ENCODE assay signal across 23 cellular contexts in genomic region chr4:139664442-139664841, GRCh38. TPM values are rescaled to one million over a fixed set of nuclear protein-coding genes. Genes with fewer than 3 reads are reported as not detected.
A peak's percentile ranks its signal among the peaks of the same experiment; 100 is the strongest.
DNase-seq lines count a peak whose midpoint lies in the region; ATAC-seq, FAIRE-seq and TF ChIP-seq lines count a peak whose summit lies in the region.
"Had no signal": no experiment of that assay in that cellular context is flagged by ENCODE, and none has a peak within 500 bp of the region (broad histone marks: within the 10 kb centered on the region; RNA-seq: fewer than 3 reads in every experiment).

No MANE protein-coding gene starts in this region.

- no peak overlapping the region for H3K9ac ChIP-seq in HCT116 (ENCODE audit: low read length)

- H4K20me1 ChIP-seq in HCT116 (ENCODE audit: insufficient read depth): no peaks in the 10 kb centered on the region

- 64 to 76% (median 71%) methylated on average over 2 of the region's 2 CpGs for WGBS in small intestine, 3 donors

- TF ChIP-seq POLR2A in HCT116 (IDR thresholded peaks at IDR 0.05; ENCODE audit: borderline replicate concordance, extremely low read depth, insufficient read depth, insufficient read length): no peak

- DNase-seq in HCT116 (ENCODE audit: low read depth, low spot score): no peak
- DNase-seq in mesothelial cell of epicardium (ENCODE audit: low spot score in 2 of 2, unreplicated experiment in 2 of 2): no peak
- peak; percentile 44 for DNase-seq in small intestine
- no peak for DNase-seq in T-helper 1 cell
- DNase-seq in MV-4-11 (lab: John Stamatoyannopoulos, UW): no peak
- DNase-seq in EL: no peak
- DNase-seq: activated CD4-positive, alpha-beta T cell treated with anti-CD3 and anti-CD28 coated beads for 1 hour; activated CD8-positive, alpha-beta T cell treated with anti-CD3 and anti-CD28 coated beads for 36 hours; C1 segment of cervical spinal cord; cortex of kidney; foreskin keratinocyte; Kasumi-1; naive thymus-derived CD8-positive, alpha-beta T cell; NCI-H187 treated with DMSO at 0.1 percent for 48 hours; NCI-H69; upper lobe of left lung had no signal

- no peak for TF ChIP-seq RAD21 in HCT116 (IDR thresholded peaks at IDR 0.05; ENCODE audit: low read depth)

- H3K4me3 ChIP-seq in HCT116 (replicated peaks in 1 of 2; ENCODE audit: low read depth in 1 of 2, low read length in 2 of 2) (no peak overlapping the region), small intestine (ENCODE audit: low read depth in 1 of 2, low read length in 2 of 2) (no peak overlapping the region)

- no peak overlapping the region for H2AFZ ChIP-seq in HCT116 (ENCODE audit: low read depth, low read length, poor library complexity, severe bottlenecking)

- H3K9me3 ChIP-seq in HCT116 (ENCODE audit: control insufficient read depth in 1 of 2, insufficient read depth in 1 of 2, low read depth in 1 of 2, low read length in 2 of 2) (no peaks in the 10 kb centered on the region), small intestine (ENCODE audit: control insufficient read depth, low read depth) (no peaks in the 10 kb centered on the region)
- H3K9me3 ChIP-seq: upper lobe of left lung had no signal

- H3K4me2 ChIP-seq in HCT116 (ENCODE audit: low read length): peak overlapping the region; percentile 86; the same call in 1 of the 2 replicates

- POLR2A ChIA-PET in HCT116 (lab: Charles Lee): no interaction called here

- peak overlapping the region; percentile 93 for H3K4me3 Mint-ChIP-seq in activated T-helper 17 cell treated with anti-CD3 and anti-CD28 coated beads, Interleukin-2, amount 50 U/mL, for 72 hours
- H3K4me3 Mint-ChIP-seq in mesothelial cell of epicardium: no peak overlapping the region

- RAD21 ChIA-PET in HCT116 (lab: Charles Lee; ENCODE audit: low non-redundant PET in 1 of 2, low total read pairs in 2 of 2, uncharacterized antibody in 2 of 2, unreplicated experiment in 2 of 2): no interaction called here

- H3K27me3 ChIP-seq in HCT116 (ENCODE audit: insufficient read depth, low read length) (no peaks in the 10 kb centered on the region), small intestine (ENCODE audit: control insufficient read depth in 2 of 2, insufficient read depth in 2 of 2, low read length in 2 of 2) (no peaks in the 10 kb centered on the region)
- H3K27me3 ChIP-seq: foreskin keratinocyte, upper lobe of left lung had no signal

- no peak for FAIRE-seq in small intestine (lab: Jason Lieb, UNC)
- FAIRE-seq: H1, TTC549 had no signal

- H3K79me2 ChIP-seq in HCT116 (ENCODE audit: insufficient read depth, low read length): no peaks in the 10 kb centered on the region

- ATAC-seq in HCT116 (no peak), GM21737 (IDR thresholded peaks at IDR 0.05; ENCODE audit: unreplicated experiment) (no peak)
- no peak for ATAC-seq in activated T-helper 17 cell treated with anti-CD3 and anti-CD28 coated beads, Interleukin-2, amount 50 U/mL, for 72 hours (replicated peaks)
- ATAC-seq: esophagus mucosa; foreskin keratinocyte; naive thymus-derived CD8-positive, alpha-beta T cell had no signal

- no peaks in the 10 kb centered on the region for H3K27me3 Mint-ChIP-seq in activated T-helper 17 cell treated with anti-CD3 and anti-CD28 coated beads, Interleukin-2, amount 50 U/mL, for 72 hours
- H3K27me3 Mint-ChIP-seq in mesothelial cell of epicardium (ENCODE audit: low read depth): no peaks in the 10 kb centered on the region
- H3K27me3 Mint-ChIP-seq: activated naive CD4-positive, alpha-beta T cell treated with anti-CD3 and anti-CD28 coated beads, Interleukin-2, amount 50 U/mL, for 24 hours had no signal

- intact Hi-C loops in HCT116 (cut with micrococcal nuclease): no loop called here

- CTCF ChIA-PET in HCT116 (lab: Charles Lee): interaction anchor here (3.7 kb wide), 1 partner anchor 7 kb away, joined by 29 read pairs; no protein-coding TSS in a partner anchor

- H3K4me1 ChIP-seq in HCT116 (ENCODE audit: control insufficient read depth in 1 of 2, insufficient read depth in 2 of 2, low read length in 2 of 2) (peaks cover 9 to 23% of the 10 kb centered on the region in 2 experiments; a peak in 3 of 4 replicates), small intestine (ENCODE audit: control insufficient read depth in 2 of 2, insufficient read depth in 1 of 2, low read depth in 1 of 2, low read length in 1 of 2) (peaks cover 10 to 17% of the 10 kb centered on the region in 2 donors)

- TF ChIP-seq CTCF in HCT116 (IDR thresholded peaks at IDR 0.05 in 2 of 3, conservative IDR thresholded peaks at IDR 0.05 in 1 of 3; ENCODE audit: borderline replicate concordance in 1 of 3, insufficient read depth in 1 of 3, low read depth in 2 of 3, low read length in 2 of 3): no peak
- no peak for TF ChIP-seq CTCF in mesothelial cell of epicardium (IDR thresholded peaks at IDR 0.05; ENCODE audit: unreplicated experiment)

- H3K36me3 ChIP-seq in HCT116 (ENCODE audit: control insufficient read depth in 1 of 2, insufficient read depth in 2 of 2, low read length in 2 of 2): no peaks in the 10 kb centered on the region
- no peaks in the 10 kb centered on the region for H3K36me3 ChIP-seq in small intestine (ENCODE audit: control insufficient read depth in 2 of 2, insufficient read depth in 2 of 2, low read length in 2 of 2)
- H3K36me3 ChIP-seq: upper lobe of left lung had no signal

- H3K9me2 ChIP-seq in HCT116 (ENCODE audit: insufficient read depth): no peaks in the 10 kb centered on the region

- H3K36me3 Mint-ChIP-seq in activated T-helper 17 cell treated with anti-CD3 and anti-CD28 coated beads, Interleukin-2, amount 50 U/mL, for 72 hours (ENCODE audit: low read depth): no peaks in the 10 kb centered on the region
- no peaks in the 10 kb centered on the region for H3K36me3 Mint-ChIP-seq in mesothelial cell of epicardium
- H3K36me3 Mint-ChIP-seq: activated naive CD4-positive, alpha-beta T cell treated with anti-CD3 and anti-CD28 coated beads, Interleukin-2, amount 50 U/mL, for 24 hours; naive thymus-derived CD8-positive, alpha-beta T cell had no signal

- H3K27ac ChIP-seq in HCT116 (ENCODE audit: low read depth, low read length) (no peak overlapping the region), small intestine (ENCODE audit: low read depth in 1 of 2, low read length in 1 of 2) (peak overlapping the region; percentile 76 to 93)
- H3K27ac ChIP-seq: foreskin keratinocyte had no signal

- BruUV-seq in HCT116 (replicated peaks; lab: Mats Ljungman, UMichigan): no TSS peak

- no peaks in the 10 kb centered on the region for H3K9me3 Mint-ChIP-seq in activated T-helper 17 cell treated with anti-CD3 and anti-CD28 coated beads, Interleukin-2, amount 50 U/mL, for 72 hours
- no peaks in the 10 kb centered on the region for H3K9me3 Mint-ChIP-seq in mesothelial cell of epicardium
- H3K9me3 Mint-ChIP-seq: activated CD8-positive, alpha-beta T cell treated with anti-CD3 and anti-CD28 coated beads for 36 hours; activated naive CD4-positive, alpha-beta T cell treated with anti-CD3 and anti-CD28 coated beads, Interleukin-2, amount 50 U/mL, for 24 hours; activated T-helper 2 cell treated with anti-CD3 and anti-CD28 coated beads, Interferon-gamma antibody, Interleukin-2, Interleukin-4, amounts not matched to agents 10 μg/mL and 5 μg/mL and 100 μg/mL, durations not matched to agents 14 hours and 24 hours and 36 hours; naive thymus-derived CD8-positive, alpha-beta T cell had no signal

- H3K4me1 Mint-ChIP-seq in activated T-helper 17 cell treated with anti-CD3 and anti-CD28 coated beads, Interleukin-2, amount 50 U/mL, for 72 hours: peaks cover 5% of the 10 kb centered on the region
- H3K4me1 Mint-ChIP-seq in mesothelial cell of epicardium: peaks cover 43% of the 10 kb centered on the region

- H3K27ac Mint-ChIP-seq in activated T-helper 17 cell treated with anti-CD3 and anti-CD28 coated beads, Interleukin-2, amount 50 U/mL, for 72 hours: peak overlapping the region; percentile 57
- peak overlapping the region; percentile 71 for H3K27ac Mint-ChIP-seq in mesothelial cell of epicardium
- H3K27ac Mint-ChIP-seq: activated CD8-positive, alpha-beta T cell treated with anti-CD3 and anti-CD28 coated beads for 36 hours; activated naive CD4-positive, alpha-beta T cell treated with anti-CD3 and anti-CD28 coated beads, Interleukin-2, amount 50 U/mL, for 24 hours had no signal

TF ChIP-seq in HCT116, 20 proteins besides CTCF, POLR2A, EP300 and RAD21 (continues in another document):
- no peak for TF ChIP-seq FOSL1 (IDR thresholded peaks at IDR 0.05; ENCODE audit: low read depth)
- TF ChIP-seq SRF (IDR thresholded peaks at IDR 0.05; ENCODE audit: low read depth): no peak
- TF ChIP-seq YY1 (IDR thresholded peaks at IDR 0.05; ENCODE audit: extremely low read depth, insufficient replicate concordance, low read depth, low read length): no peak
- TF ChIP-seq CBX3 (IDR thresholded peaks at IDR 0.05; ENCODE audit: low read depth): no peak
- no peak for TF ChIP-seq ZNF274 (IDR thresholded peaks at IDR 0.05; ENCODE audit: low read depth, low read length)
- TF ChIP-seq EGR1 (IDR thresholded peaks at IDR 0.05; ENCODE audit: low read depth): no peak
- no peak for TF ChIP-seq POLR2AphosphoS5 (IDR thresholded peaks at IDR 0.05; ENCODE audit: low read depth, low read length)
- no peak for TF ChIP-seq ELF1 (IDR thresholded peaks at IDR 0.05; ENCODE audit: borderline replicate concordance, low read depth)
- no peak for TF ChIP-seq SIN3A (IDR thresholded peaks at IDR 0.05; ENCODE audit: low read depth)
- no peak for TF ChIP-seq EZH2 (IDR thresholded peaks at IDR 0.05)
- no peak for TF ChIP-seq EZH2phosphoT487 (IDR thresholded peaks at IDR 0.05; ENCODE audit: borderline replicate concordance)
- no peak for TF ChIP-seq TCF7L2 (IDR thresholded peaks at IDR 0.05; ENCODE audit: borderline replicate concordance, extremely low read depth, insufficient read depth, insufficient read length)

RNA-seq across cellular contexts. Expression of gene MGST2, which starts 1.2 kb away (rescaled TPM):
- 24.3 TPM for total RNA-seq in HCT116 (2021; ENCODE audit: unreplicated experiment)
- polyA plus RNA-seq in HCT116 (2012): 12.3 and 20.6 TPM in 2 replicates
- total RNA-seq in activated T-helper 17 cell treated with anti-CD3 and anti-CD28 coated beads, Interleukin-2, amount 50 U/mL, for 72 hours: 10 to 100 TPM; 29.2 to 32.0 TPM
- 29.8 to 36.3 TPM (median 32.6 TPM) in 3 replicates for total RNA-seq in mesothelial cell of epicardium
- polyA plus RNA-seq in small intestine: 100 to 1,000 TPM; 207 to 225 (median 214) TPM
